8 cellular contexts compared by ENCODE assay signal in the genomic region with DNA sequence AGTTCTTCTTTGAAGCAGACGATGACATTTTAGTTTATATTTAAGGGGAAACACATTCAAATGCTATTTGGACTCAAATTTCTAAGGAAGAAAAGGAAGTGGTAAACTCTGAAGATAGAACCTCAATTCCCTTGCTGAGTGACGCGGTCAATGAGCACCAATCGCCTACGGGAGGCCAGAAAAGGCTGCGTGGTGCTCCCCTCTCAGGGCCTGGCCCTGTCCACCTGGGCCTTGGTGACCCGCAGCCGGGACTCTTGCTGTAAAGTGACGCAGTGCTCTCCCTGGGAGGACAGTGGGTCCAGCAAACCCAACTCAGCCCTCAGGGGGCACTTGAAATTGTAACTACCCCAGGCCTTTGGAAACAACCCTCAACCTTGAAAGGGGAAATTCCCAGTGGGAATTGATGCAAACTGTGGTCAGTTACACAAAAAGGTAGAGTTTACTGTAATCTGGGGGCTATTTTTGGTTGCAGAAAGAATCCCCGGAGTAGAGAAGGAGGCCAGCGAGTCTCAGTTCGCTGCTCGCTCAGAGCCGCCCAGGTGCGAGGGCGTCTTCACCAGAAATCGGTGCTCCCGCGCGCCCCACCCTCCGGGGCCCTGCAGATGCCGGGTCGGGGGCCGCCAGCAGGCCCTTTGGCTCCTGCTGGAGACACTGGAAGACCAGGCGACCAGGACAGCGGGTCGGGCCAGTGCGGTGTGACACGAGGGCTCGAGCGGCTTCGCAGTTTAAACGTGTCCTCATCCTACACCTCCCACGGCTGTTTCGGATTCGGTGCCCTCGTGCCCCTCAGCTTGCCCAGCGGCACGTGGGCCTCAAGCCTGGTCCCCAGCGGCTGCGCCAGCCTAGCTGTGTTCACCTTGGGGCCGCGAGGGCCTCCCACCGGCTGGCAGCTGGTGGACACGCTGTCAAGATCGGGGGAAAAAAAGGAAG. TPM values are rescaled to one million over a fixed set of nuclear protein-coding genes. Genes with fewer than 3 reads are reported as not detected.
A peak's percentile ranks its signal among the peaks of the same experiment; 100 is the strongest.
DNase-seq lines count a peak whose midpoint lies in the region; ATAC-seq and TF ChIP-seq lines count a peak whose summit lies in the region.

No MANE protein-coding gene starts in this region.

- peaks cover 10% of the 10 kb centered on the region for H3K4me1 Mint-ChIP-seq in WTC11
- peaks cover 6 to 27% (median 16%) of the 10 kb centered on the region in 7 donors for H3K4me1 Mint-ChIP-seq in naive thymus-derived CD4-positive, alpha-beta T cell

- H3K27ac Mint-ChIP-seq in WTC11, result no peak overlapping the region
- H3K27ac Mint-ChIP-seq in naive thymus-derived CD4-positive, alpha-beta T cell, result no peak overlapping the region

- no peak overlapping the region for H3K27ac ChIP-seq in naive thymus-derived CD4-positive, alpha-beta T cell (ENCODE audit: low read depth, low read length)

- ATAC-seq in GM18519 (IDR thresholded peaks at IDR 0.05; ENCODE audit: low FRiP score, unreplicated experiment) (peak; percentile 21), HG02678 (IDR thresholded peaks at IDR 0.05; ENCODE audit: unreplicated experiment) (peak; percentile 27), WTC11 (no peak; the same call in 1 of the 2 replicates), sciatic nerve (no peak)
- ATAC-seq in naive thymus-derived CD4-positive, alpha-beta T cell, result no peak

- POLR2A ChIA-PET in WTC11 (lab: Charles Lee), result no interaction called here
- POLR2A ChIA-PET in naive thymus-derived CD4-positive, alpha-beta T cell (lab: Charles Lee), result no interaction called here

- no peaks in the 10 kb centered on the region for H3K27me3 ChIP-seq in naive thymus-derived CD4-positive, alpha-beta T cell (ENCODE audit: control insufficient read depth in 2 of 2, insufficient read depth in 2 of 2, low read length in 2 of 2)

- H3K27me3 Mint-ChIP-seq in WTC11 (ENCODE audit: low read depth), result peaks cover 76% of the 10 kb centered on the region
- H3K27me3 Mint-ChIP-seq in naive thymus-derived CD4-positive, alpha-beta T cell, result peaks cover 0 to 45% (median 0%) of the 10 kb centered on the region in 5 donors

- no peak for TF ChIP-seq CTCF in WTC11 (IDR thresholded peaks at IDR 0.05)

- no peak overlapping the region for H3K4me3 ChIP-seq in naive thymus-derived CD4-positive, alpha-beta T cell (ENCODE audit: low read length)

- H3K4me1 ChIP-seq in naive thymus-derived CD4-positive, alpha-beta T cell (ENCODE audit: control insufficient read depth in 2 of 2, insufficient read depth in 2 of 2, low read length in 2 of 2), result peaks cover 0 to 13% of the 10 kb centered on the region in 2 donors

- no peaks in the 10 kb centered on the region for H3K36me3 ChIP-seq in naive thymus-derived CD4-positive, alpha-beta T cell (ENCODE audit: control insufficient read depth in 2 of 3, insufficient read depth in 3 of 3, low read length in 3 of 3)

- H3K9me3 ChIP-seq in naive thymus-derived CD4-positive, alpha-beta T cell (ENCODE audit: control insufficient read depth in 2 of 3, low read length in 3 of 3), result no peaks in the 10 kb centered on the region

- DNase-seq in WTC11 (ENCODE audit: low spot score), result peak; percentile 40
- DNase-seq in naive thymus-derived CD4-positive, alpha-beta T cell, result no peak
- no peak for DNase-seq in NCI-H2029 (lab: John Stamatoyannopoulos, UW)
- no peak for DNase-seq in DMS 273 (lab: John Stamatoyannopoulos, UW; ENCODE audit: unreplicated experiment)
- no peak for DNase-seq in KG1 (lab: John Stamatoyannopoulos, UW)
- no peak for DNase-seq in sciatic nerve (ENCODE audit: low spot score)

- H3K36me3 Mint-ChIP-seq in WTC11, result no peaks in the 10 kb centered on the region
- H3K36me3 Mint-ChIP-seq in naive thymus-derived CD4-positive, alpha-beta T cell, result no peaks in the 10 kb centered on the region

- H3K4me3 Mint-ChIP-seq in WTC11, result peak overlapping the region; percentile 61
- H3K4me3 Mint-ChIP-seq in naive thymus-derived CD4-positive, alpha-beta T cell, result peak overlapping the region; percentile 37 to 95 (median 63)

- H3K9me3 Mint-ChIP-seq in WTC11, result no peaks in the 10 kb centered on the region
- H3K9me3 Mint-ChIP-seq in naive thymus-derived CD4-positive, alpha-beta T cell, result no peaks in the 10 kb centered on the region

- CTCF ChIA-PET in WTC11 (lab: Charles Lee), result interaction anchor here (0.7 kb wide), 1 partner anchor 45 kb away, joined by 3 read pairs; no protein-coding TSS in a partner anchor
- CTCF ChIA-PET in naive thymus-derived CD4-positive, alpha-beta T cell (lab: Charles Lee), result no interaction called here

- intact Hi-C loops in naive thymus-derived CD4-positive, alpha-beta T cell (cut with micrococcal nuclease), result loop anchor here (5.0 to 10.0 kb wide), 5 partner anchors 35 to 1018 kb away; a partner anchor contains a TSS
- intact Hi-C loops in sciatic nerve (cut with DNase I), result no loop called here

TF ChIP-seq in WTC11, 78 proteins besides CTCF, POLR2A, EP300 and RAD21 (continues in another document):
- TF ChIP-seq TP53 (CRISPR knock-in tag; IDR thresholded peaks at IDR 0.05) (peak; percentile 79), FOXP1 (CRISPR knock-in tag; IDR thresholded peaks at IDR 0.05; ENCODE audit: borderline replicate concordance) (0 out of 2 replicates have a peak, but pooled peaks have one; percentile 61), SP1 (CRISPR knock-in tag; conservative IDR thresholded peaks at IDR 0.05) (no peak), NFE2L1 (CRISPR knock-in tag; IDR thresholded peaks at IDR 0.05) (no peak), TCF7 (CRISPR knock-in tag; IDR thresholded peaks at IDR 0.05; ENCODE audit: low read depth) (no peak), ZNF121 (CRISPR knock-in tag; IDR thresholded peaks at IDR 0.05) (0 out of 2 replicates have a peak, but pooled peaks have one; percentile 6)
- TF ChIP-seq, protein P1, sequence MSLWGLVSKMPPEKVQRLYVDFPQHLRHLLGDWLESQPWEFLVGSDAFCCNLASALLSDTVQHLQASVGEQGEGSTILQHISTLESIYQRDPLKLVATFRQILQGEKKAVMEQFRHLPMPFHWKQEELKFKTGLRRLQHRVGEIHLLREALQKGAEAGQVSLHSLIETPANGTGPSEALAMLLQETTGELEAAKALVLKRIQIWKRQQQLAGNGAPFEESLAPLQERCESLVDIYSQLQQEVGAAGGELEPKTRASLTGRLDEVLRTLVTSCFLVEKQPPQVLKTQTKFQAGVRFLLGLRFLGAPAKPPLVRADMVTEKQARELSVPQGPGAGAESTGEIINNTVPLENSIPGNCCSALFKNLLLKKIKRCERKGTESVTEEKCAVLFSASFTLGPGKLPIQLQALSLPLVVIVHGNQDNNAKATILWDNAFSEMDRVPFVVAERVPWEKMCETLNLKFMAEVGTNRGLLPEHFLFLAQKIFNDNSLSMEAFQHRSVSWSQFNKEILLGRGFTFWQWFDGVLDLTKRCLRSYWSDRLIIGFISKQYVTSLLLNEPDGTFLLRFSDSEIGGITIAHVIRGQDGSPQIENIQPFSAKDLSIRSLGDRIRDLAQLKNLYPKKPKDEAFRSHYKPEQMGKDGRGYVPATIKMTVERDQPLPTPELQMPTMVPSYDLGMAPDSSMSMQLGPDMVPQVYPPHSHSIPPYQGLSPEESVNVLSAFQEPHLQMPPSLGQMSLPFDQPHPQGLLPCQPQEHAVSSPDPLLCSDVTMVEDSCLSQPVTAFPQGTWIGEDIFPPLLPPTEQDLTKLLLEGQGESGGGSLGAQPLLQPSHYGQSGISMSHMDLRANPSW (CRISPR knock-in tag; conservative IDR thresholded peaks at IDR 0.05; ENCODE audit: low read depth), result no peak
- TF ChIP-seq, protein P2, sequence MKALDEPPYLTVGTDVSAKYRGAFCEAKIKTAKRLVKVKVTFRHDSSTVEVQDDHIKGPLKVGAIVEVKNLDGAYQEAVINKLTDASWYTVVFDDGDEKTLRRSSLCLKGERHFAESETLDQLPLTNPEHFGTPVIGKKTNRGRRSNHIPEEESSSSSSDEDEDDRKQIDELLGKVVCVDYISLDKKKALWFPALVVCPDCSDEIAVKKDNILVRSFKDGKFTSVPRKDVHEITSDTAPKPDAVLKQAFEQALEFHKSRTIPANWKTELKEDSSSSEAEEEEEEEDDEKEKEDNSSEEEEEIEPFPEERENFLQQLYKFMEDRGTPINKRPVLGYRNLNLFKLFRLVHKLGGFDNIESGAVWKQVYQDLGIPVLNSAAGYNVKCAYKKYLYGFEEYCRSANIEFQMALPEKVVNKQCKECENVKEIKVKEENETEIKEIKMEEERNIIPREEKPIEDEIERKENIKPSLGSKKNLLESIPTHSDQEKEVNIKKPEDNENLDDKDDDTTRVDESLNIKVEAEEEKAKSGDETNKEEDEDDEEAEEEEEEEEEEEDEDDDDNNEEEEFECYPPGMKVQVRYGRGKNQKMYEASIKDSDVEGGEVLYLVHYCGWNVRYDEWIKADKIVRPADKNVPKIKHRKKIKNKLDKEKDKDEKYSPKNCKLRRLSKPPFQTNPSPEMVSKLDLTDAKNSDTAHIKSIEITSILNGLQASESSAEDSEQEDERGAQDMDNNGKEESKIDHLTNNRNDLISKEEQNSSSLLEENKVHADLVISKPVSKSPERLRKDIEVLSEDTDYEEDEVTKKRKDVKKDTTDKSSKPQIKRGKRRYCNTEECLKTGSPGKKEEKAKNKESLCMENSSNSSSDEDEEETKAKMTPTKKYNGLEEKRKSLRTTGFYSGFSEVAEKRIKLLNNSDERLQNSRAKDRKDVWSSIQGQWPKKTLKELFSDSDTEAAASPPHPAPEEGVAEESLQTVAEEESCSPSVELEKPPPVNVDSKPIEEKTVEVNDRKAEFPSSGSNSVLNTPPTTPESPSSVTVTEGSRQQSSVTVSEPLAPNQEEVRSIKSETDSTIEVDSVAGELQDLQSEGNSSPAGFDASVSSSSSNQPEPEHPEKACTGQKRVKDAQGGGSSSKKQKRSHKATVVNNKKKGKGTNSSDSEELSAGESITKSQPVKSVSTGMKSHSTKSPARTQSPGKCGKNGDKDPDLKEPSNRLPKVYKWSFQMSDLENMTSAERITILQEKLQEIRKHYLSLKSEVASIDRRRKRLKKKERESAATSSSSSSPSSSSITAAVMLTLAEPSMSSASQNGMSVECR (CRISPR knock-in tag; IDR thresholded peaks at IDR 0.05; ENCODE audit: borderline replicate concordance), result peak; percentile 18; the same call in 1 of the 2 replicates
- TF ChIP-seq, protein P3, sequence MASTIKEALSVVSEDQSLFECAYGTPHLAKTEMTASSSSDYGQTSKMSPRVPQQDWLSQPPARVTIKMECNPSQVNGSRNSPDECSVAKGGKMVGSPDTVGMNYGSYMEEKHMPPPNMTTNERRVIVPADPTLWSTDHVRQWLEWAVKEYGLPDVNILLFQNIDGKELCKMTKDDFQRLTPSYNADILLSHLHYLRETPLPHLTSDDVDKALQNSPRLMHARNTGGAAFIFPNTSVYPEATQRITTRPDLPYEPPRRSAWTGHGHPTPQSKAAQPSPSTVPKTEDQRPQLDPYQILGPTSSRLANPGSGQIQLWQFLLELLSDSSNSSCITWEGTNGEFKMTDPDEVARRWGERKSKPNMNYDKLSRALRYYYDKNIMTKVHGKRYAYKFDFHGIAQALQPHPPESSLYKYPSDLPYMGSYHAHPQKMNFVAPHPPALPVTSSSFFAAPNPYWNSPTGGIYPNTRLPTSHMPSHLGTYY (CRISPR knock-in tag; IDR thresholded peaks at IDR 0.05), result no peak

RNA-seq across cellular contexts. Expression of a gene that starts 1.4 kb away (rescaled TPM):
- total RNA-seq in WTC11 (2021), result 5.4 to 9.2 TPM (median 5.9 TPM) in 3 replicates
- total RNA-seq in naive thymus-derived CD4-positive, alpha-beta T cell, result 10 to 100 TPM in 1 of 5 experiments, 1 to 10 TPM in 2, under 1 TPM in 2; 0.30 to 10.1 (median 1.0) TPM
- polyA plus RNA-seq in naive thymus-derived CD4-positive, alpha-beta T cell, result under 1 TPM in 1 of 2 donors, not detected in 1; 0.20 TPM
- total RNA-seq in sciatic nerve, result 22.6 TPM

Comparison
In these comparisons a context has a peak if more than half of its experiments do, and no peak if none do; other contexts are left out.
1. ATAC-seq: peak in GM18519 (single experiment) and HG02678 (single experiment); none in WTC11 (single experiment), naive thymus-derived CD4-positive, alpha-beta T cell (single experiment) and sciatic nerve (single experiment).